In genomic region chr21:26961704-26962103, GRCh38 we compare ENCODE assay signal across 13 cellular contexts. TPM values are rescaled to one million over a fixed set of nuclear protein-coding genes. Genes with fewer than 3 reads are reported as not detected.
DNase-seq lines count a peak whose midpoint lies in the region; ATAC-seq and TF ChIP-seq lines count a peak whose summit lies in the region.
"Had no signal": no experiment of that assay in that cellular context is flagged by ENCODE, and none has a peak within 500 bp of the region (broad histone marks: within the 10 kb centered on the region; RNA-seq: fewer than 3 reads in every experiment).

No MANE protein-coding gene starts in this region.

- 75% methylated on average over 4 of the region's 4 CpGs for WGBS in hepatocyte (ENCODE audit: low lambda C conversion rate, missing lambda C conversion rate)
- WGBS in upper lobe of left lung, 2 donors: 43 to 46% methylated on average over 4 of the region's 4 CpGs

- no peaks in the 10 kb centered on the region for H3K79me2 ChIP-seq in GM23338 (replicated peaks; ENCODE audit: insufficient read depth)
- H3K79me2 ChIP-seq in hepatocyte: no peaks in the 10 kb centered on the region

- ATAC-seq in GM23338 (no peak), RWPE2 (ENCODE audit: low read depth) (no peak), upper lobe of left lung (ENCODE audit: low FRiP score in 2 of 2) (no peak), GM21717 (IDR thresholded peaks at IDR 0.05; ENCODE audit: unreplicated experiment) (no peak)
- ATAC-seq: stimulated activated naive B cell treated with anti-CD40 and anti-IgM and Interleukin-4, amounts not matched to agents 10 μg/mL and 1 μg/mL and 100 μg/mL, for 72 hours had no signal

- H3K27me3 ChIP-seq in A673 (replicated peaks; ENCODE audit: insufficient read depth, low read depth, low read length, poor library complexity) (peaks cover 99% of the 10 kb centered on the region), GM23338 (ENCODE audit: insufficient read depth) (peaks cover 27% of the 10 kb centered on the region), RWPE2 (ENCODE audit: insufficient read depth, poor library complexity, severe bottlenecking) (peaks cover 27% of the 10 kb centered on the region), hepatocyte (peaks cover 24% of the 10 kb centered on the region), upper lobe of left lung (peaks cover 0 to 10% (median 5%) of the 10 kb centered on the region in 4 donors)

- intact Hi-C loops in A673 (cut with micrococcal nuclease; ENCODE audit: unreplicated experiment): no loop called here

- TF ChIP-seq EP300 in upper lobe of left lung (IDR thresholded peaks at IDR 0.05): no peak

- POLR2A ChIA-PET in A673 (lab: Charles Lee; ENCODE audit: low non-redundant PET): interaction anchor here (0.5 kb wide), 1 partner anchor 1749 kb away, joined by 3 read pairs; no protein-coding TSS in a partner anchor

- TF ChIP-seq POLR2A in upper lobe of left lung (IDR thresholded peaks at IDR 0.05): no peak

- no peaks in the 10 kb centered on the region; the same call in 2 of the 3 replicates for H3K9me3 Mint-ChIP-seq in GM23338
- H3K9me3 Mint-ChIP-seq: stimulated activated naive B cell treated with anti-CD40 and anti-IgM and Interleukin-4, amounts not matched to agents 10 μg/mL and 1 μg/mL and 100 μg/mL, for 72 hours had no signal

- H3K4me2 ChIP-seq in GM23338 (no peak overlapping the region), hepatocyte (no peak overlapping the region)

- H3F3A ChIP-seq in GM23338 (replicated peaks; ENCODE audit: low read depth): no peaks in the 10 kb centered on the region

- peak; percentile 61 for DNase-seq in A673 (ENCODE audit: low spot score)
- DNase-seq in GM23338 (ENCODE audit: low spot score): peak; percentile 83
- DNase-seq in RWPE2 (ENCODE audit: low spot score): no peak
- DNase-seq in hepatocyte (ENCODE audit: low spot score): no peak
- no peak for DNase-seq in upper lobe of left lung
- no peak for DNase-seq in NCI-H2171 (lab: John Stamatoyannopoulos, UW)
- no peak for DNase-seq in NCI-H187 treated with DMSO at 0.1 percent for 48 hours (lab: John Stamatoyannopoulos, UW)
- DNase-seq: activated naive CD4-positive, alpha-beta T cell treated with Interleukin-2 at 50 U/mL for 16 hours; NCI-H510A; stimulated activated naive B cell treated with anti-CD40 and anti-IgM and Interleukin-4, amounts not matched to agents 10 μg/mL and 1 μg/mL and 100 μg/mL, for 72 hours had no signal

- H3K36me3 ChIP-seq in A673 (ENCODE audit: insufficient read depth, low read length, poor library complexity, severe bottlenecking): no peaks in the 10 kb centered on the region
- no peaks in the 10 kb centered on the region for H3K36me3 ChIP-seq in GM23338 (ENCODE audit: insufficient read depth)
- no peaks in the 10 kb centered on the region for H3K36me3 ChIP-seq in RWPE2 (ENCODE audit: low read depth)
- no peaks in the 10 kb centered on the region for H3K36me3 ChIP-seq in hepatocyte (replicated peaks; ENCODE audit: insufficient read depth, low read depth)
- H3K36me3 ChIP-seq in upper lobe of left lung: no peaks in the 10 kb centered on the region

- H3K9me2 ChIP-seq in GM23338 (ENCODE audit: insufficient read depth) (no peaks in the 10 kb centered on the region), hepatocyte (replicated peaks; ENCODE audit: insufficient read depth) (no peaks in the 10 kb centered on the region)

- H3K4me3 ChIP-seq in A673 (ENCODE audit: low read depth, low read length, poor library complexity, severe bottlenecking) (no peak overlapping the region), GM23338 (no peak overlapping the region), RWPE2 (ENCODE audit: severe bottlenecking) (no peak overlapping the region), hepatocyte (no peak overlapping the region), upper lobe of left lung (no peak overlapping the region)
- H3K4me3 ChIP-seq: lung had no signal

- no peaks in the 10 kb centered on the region; the same call in 2 of the 3 replicates for H3K36me3 Mint-ChIP-seq in GM23338 (ENCODE audit: low read depth)
- H3K36me3 Mint-ChIP-seq: stimulated activated naive B cell treated with anti-CD40 and anti-IgM and Interleukin-4, amounts not matched to agents 10 μg/mL and 1 μg/mL and 100 μg/mL, for 72 hours had no signal

- peaks cover 20% of the 10 kb centered on the region for H3K27me3 Mint-ChIP-seq in GM23338 (ENCODE audit: insufficient read depth, low read depth, poor library complexity)

- H3K27ac ChIP-seq in A673 (ENCODE audit: low read depth, low read length, poor library complexity, severe bottlenecking): no peak overlapping the region
- H3K27ac ChIP-seq in GM23338 (ENCODE audit: low read depth): no peak overlapping the region
- no peak overlapping the region for H3K27ac ChIP-seq in RWPE2 (ENCODE audit: poor library complexity, severe bottlenecking)
- no peak overlapping the region for H3K27ac ChIP-seq in hepatocyte
- H3K27ac ChIP-seq in upper lobe of left lung: no peak overlapping the region

- H4K20me1 ChIP-seq in GM23338 (replicated peaks; ENCODE audit: insufficient read depth) (no peaks in the 10 kb centered on the region), hepatocyte (ENCODE audit: insufficient read depth, poor library complexity, severe bottlenecking) (no peaks in the 10 kb centered on the region)

- H2AFZ ChIP-seq in GM23338 (no peak overlapping the region), hepatocyte (no peak overlapping the region)

- H3K9me3 ChIP-seq in A673 (ENCODE audit: low read depth, low read length, poor library complexity, severe bottlenecking) (no peaks in the 10 kb centered on the region), RWPE2 (ENCODE audit: severe bottlenecking) (no peaks in the 10 kb centered on the region), hepatocyte (ENCODE audit: low read depth) (no peaks in the 10 kb centered on the region), upper lobe of left lung (no peaks in the 10 kb centered on the region)

- peak; percentile 70 for TF ChIP-seq CTCF in A673 (conservative IDR thresholded peaks at IDR 0.05; ENCODE audit: low read depth, low read length)
- peak; percentile 77 to 87 for TF ChIP-seq CTCF in GM23338 (conservative IDR thresholded peaks at IDR 0.05; ENCODE audit: low read depth in 2 of 2)
- TF ChIP-seq CTCF in RWPE2 (IDR thresholded peaks at IDR 0.05; ENCODE audit: poor library complexity, severe bottlenecking): peak; percentile 6
- TF ChIP-seq CTCF in hepatocyte (IDR thresholded peaks at IDR 0.05; ENCODE audit: poor library complexity): peak; percentile 23
- no peak for TF ChIP-seq CTCF in upper lobe of left lung (IDR thresholded peaks at IDR 0.05)

- no peak overlapping the region for H3K27ac Mint-ChIP-seq in GM23338
- H3K27ac Mint-ChIP-seq: stimulated activated naive B cell treated with anti-CD40 and anti-IgM and Interleukin-4, amounts not matched to agents 10 μg/mL and 1 μg/mL and 100 μg/mL, for 72 hours had no signal

- no peaks in the 10 kb centered on the region for H3K4me1 ChIP-seq in A673 (ENCODE audit: insufficient read depth, low read length, poor library complexity, severe bottlenecking)
- peaks cover 6% of the 10 kb centered on the region; the same call in 1 of the 2 replicates for H3K4me1 ChIP-seq in GM23338 (ENCODE audit: insufficient read depth)
- H3K4me1 ChIP-seq in RWPE2 (ENCODE audit: insufficient read depth, poor library complexity, severe bottlenecking): no peaks in the 10 kb centered on the region
- peaks cover 7% of the 10 kb centered on the region for H3K4me1 ChIP-seq in hepatocyte (ENCODE audit: insufficient read depth)
- peaks cover 12 to 14% (median 13%) of the 10 kb centered on the region in 4 donors for H3K4me1 ChIP-seq in upper lobe of left lung

- peaks cover 15% of the 10 kb centered on the region for H3K4me1 Mint-ChIP-seq in GM23338

- CTCF ChIA-PET in A673 (lab: Charles Lee): interaction anchor here (0.7 to 1.2 kb wide), 2 partner anchors 109 to 1784 kb away, joined by 3 read pairs; no protein-coding TSS in a partner anchor

- no peak overlapping the region for H3K4me3 Mint-ChIP-seq in GM23338
- H3K4me3 Mint-ChIP-seq: stimulated activated naive B cell treated with anti-CD40 and anti-IgM and Interleukin-4, amounts not matched to agents 10 μg/mL and 1 μg/mL and 100 μg/mL, for 72 hours had no signal

- no TSS peak for BruUV-seq in A673 (replicated peaks; lab: Mats Ljungman, UMichigan)

TF ChIP-seq in GM23338, 12 proteins besides CTCF, POLR2A, EP300 and RAD21 (continues in another document):
- TF ChIP-seq JUNB (IDR thresholded peaks at IDR 0.05; ENCODE audit: unreplicated experiment) (no peak), ZNF331 (CRISPR knock-in tag; IDR thresholded peaks at IDR 0.05; ENCODE audit: low read depth) (no peak), POLR2AphosphoS5 (IDR thresholded peaks at IDR 0.05; ENCODE audit: low read depth) (no peak), STAT1 (IDR thresholded peaks at IDR 0.05; ENCODE audit: unreplicated experiment) (no peak), EZH2 (IDR thresholded peaks at IDR 0.05; ENCODE audit: low read depth, unreplicated experiment) (no peak), REST (IDR thresholded peaks at IDR 0.05; ENCODE audit: unreplicated experiment) (no peak)

RNA-seq across cellular contexts. Expression of gene ADAMTS5, which starts 5.2 kb away (rescaled TPM):
- total RNA-seq in A673 (2021) (not detected in 2 replicates), hepatocyte (2.9 and 3.1 TPM in 2 replicates), upper lobe of left lung (1 to 10 TPM in 4 of 6 donors, under 1 TPM in 2; under 0.01 to 5.9 (median 1.6) TPM)
- 0.21 and 0.47 TPM in 2 replicates for total RNA-seq in GM23338 (2014; rRNA removed; shearing (Covaris generic))
- polyA plus RNA-seq in GM23338 (2016; fragmentation: Nextera tagmentation; extraction: Ambion mirVana) (0.16 and 0.32 TPM in 2 replicates), hepatocyte (0.94 and 1.4 TPM in 2 replicates)
- total RNA-seq: endothelial cell of umbilical vein had no signal
- polyA plus RNA-seq: endothelial cell of umbilical vein had no signal

Comparison
In these comparisons a context has a peak if more than half of its experiments do, and no peak if none do; other contexts are left out.
1. DNase-seq: peak in A673 (single experiment) and GM23338 (single experiment); none in RWPE2 (single experiment), hepatocyte (single experiment), upper lobe of left lung (0 of 2), NCI-H2171 (single experiment) and NCI-H187 treated with DMSO at 0.1 percent for 48 hours (single experiment).
2. CTCF ChIP-seq: peak in A673 (single experiment), GM23338 (2 of 2), RWPE2 (single experiment) and hepatocyte (single experiment); none in upper lobe of left lung (0 of 6).